ENCODE assay signal across 29 cellular contexts in the genomic region with DNA sequence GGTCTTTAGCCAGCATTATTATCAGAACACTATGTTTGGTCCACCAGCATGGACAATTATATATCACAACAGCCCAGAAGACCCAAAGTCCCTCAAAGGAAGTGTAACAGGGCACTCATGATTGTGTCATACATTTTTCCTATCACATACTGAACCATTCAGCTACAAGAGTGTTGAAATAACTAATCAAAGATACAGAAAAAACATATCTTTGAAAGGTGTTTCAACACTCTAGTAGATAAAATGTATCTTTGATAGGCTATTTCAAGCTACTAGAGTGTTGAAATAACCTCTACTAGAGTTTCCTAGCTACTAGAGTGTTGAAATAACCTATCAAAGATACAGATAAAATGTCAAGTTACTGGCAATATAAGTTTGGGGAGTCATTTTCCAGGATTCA.
"Had no signal": no experiment of that assay in that cellular context is flagged by ENCODE, and none has a peak within 500 bp of the region (broad histone marks: within the 10 kb centered on the region; RNA-seq: fewer than 3 reads in every experiment).

No MANE protein-coding gene starts in this region.

- H3K4me1 ChIP-seq: adrenal gland, breast epithelium had no signal

- H3K27me3 ChIP-seq: adrenal gland, breast epithelium had no signal

- ATAC-seq: activated CD4-positive, alpha-beta T cell treated with anti-CD3 and anti-CD28 coated beads for 36 hours; activated CD8-positive, alpha-beta memory T cell treated with anti-CD3 and anti-CD28 coated beads, Interleukin-2, amount 10 ng/mL, durations not matched to agents 7 days and 5 days; activated CD8-positive, alpha-beta T cell treated with anti-CD3 and anti-CD28 coated beads, Interleukin-2, amount 10 ng/mL, durations not matched to agents 7 days and 5 days; activated naive CD8-positive, alpha-beta T cell treated with anti-CD3 and anti-CD28 coated beads, Interleukin-2, amount 50 U/mL, for 24 hours; esophagus mucosa; T-helper 17 cell had no signal

- H3K36me3 ChIP-seq: adrenal gland, breast epithelium, cardiac muscle cell had no signal

- H3K4me3 ChIP-seq: adrenal gland, breast epithelium, cardiac muscle cell, coronary artery, dorsolateral prefrontal cortex had no signal

- H3K9me3 ChIP-seq: adrenal gland, breast epithelium had no signal

- H3K27ac ChIP-seq: adrenal gland, breast epithelium, cardiac muscle cell, coronary artery, dorsolateral prefrontal cortex had no signal

- DNase-seq: activated CD4-positive, alpha-beta memory T cell treated with anti-CD3 and anti-CD28 coated beads for 36 hours; activated CD4-positive, alpha-beta T cell treated with anti-CD3 and anti-CD28 coated beads for 36 hours; activated CD4-positive, alpha-beta T cell treated with anti-CD3 and anti-CD28 coated beads, Interleukin-2, amount 10 ng/mL, durations not matched to agents 24 days and 14 days; activated CD4-positive, CD25-positive, alpha-beta regulatory T cell; activated CD4-positive, CD25-positive, alpha-beta regulatory T cell treated with anti-CD3 and anti-CD28 coated beads, Interleukin-2, amount 50 U/mL, for 72 hours; activated CD8-positive, alpha-beta memory T cell treated with anti-CD3 and anti-CD28 coated beads, Interleukin-2, amount 10 ng/mL, durations not matched to agents 7 days and 5 days; activated CD8-positive, alpha-beta memory T cell treated with anti-CD3 and anti-CD28 coated beads, Interleukin-2, amount 50 U/mL, for 4 hours; activated CD8-positive, alpha-beta T cell treated with anti-CD3 and anti-CD28 coated beads, Interleukin-2, amount 10 ng/mL, durations not matched to agents 7 days and 5 days; activated effector memory CD4-positive, alpha-beta T cell treated with anti-CD3 and anti-CD28 coated beads, Interleukin-2, amount 50 U/mL, for 16 hours; activated naive CD4-positive, alpha-beta T cell treated with anti-CD3 and anti-CD28 coated beads for 36 hours; activated naive CD8-positive, alpha-beta T cell treated with anti-CD3 and anti-CD28 coated beads for 36 hours; activated naive CD8-positive, alpha-beta T cell treated with anti-CD3 and anti-CD28 coated beads, Interleukin-2, amount 50 U/mL, for 24 hours; activated T-cell treated with anti-CD3 and anti-CD28 coated beads, Interleukin-2, amount 50 U/mL, for 1 hour; activated T-cell treated with anti-CD3 and anti-CD28 coated beads, Interleukin-2, amount 50 U/mL, for 48 hours; adrenal gland; amygdala; aorta; dorsolateral prefrontal cortex; effector memory CD4-positive, alpha-beta T cell; endodermal cell; foreskin fibroblast; head of caudate nucleus; T-helper 1 cell; T-helper 17 cell; T1000 had no signal
